10 cellular contexts compared by ENCODE assay signal in genomic region chr2:201696151-201696659, GRCh38. TPM values are rescaled to one million over a fixed set of nuclear protein-coding genes. Genes with fewer than 3 reads are reported as not detected.
DNase-seq lines count a peak whose midpoint lies in the region; ATAC-seq and TF ChIP-seq lines count a peak whose summit lies in the region.
"Had no signal": no experiment of that assay in that cellular context is flagged by ENCODE, and none has a peak within 500 bp of the region (broad histone marks: within the 10 kb centered on the region; RNA-seq: fewer than 3 reads in every experiment).

No MANE protein-coding gene starts in this region.

- H3K4me3 ChIP-seq in fibroblast of mammary gland (ENCODE audit: control insufficient read depth, low read depth, low read length) (no peak overlapping the region), sigmoid colon (no peak overlapping the region)
- H3K4me3 ChIP-seq: right lobe of liver had no signal

- H3K27ac ChIP-seq in sigmoid colon = no peak overlapping the region
- H3K27ac ChIP-seq: right lobe of liver had no signal

- in situ Hi-C loops in G401 (cut with HindIII; ENCODE audit: low sequenced_read_pairs) = loop anchor here (5.0 kb wide), 1 partner anchor 44 kb away; no protein-coding TSS in a partner anchor

- DNase-seq in G401 (ENCODE audit: low spot score) = peak; percentile 45
- peak; percentile 81 for DNase-seq in RKO (ENCODE audit: low spot score)
- peak; percentile 98 for DNase-seq in fibroblast of mammary gland (ENCODE audit: low read depth)
- DNase-seq in pulmonary artery endothelial cell (ENCODE audit: low read depth, low spot score) = peak; percentile 86
- no peak for DNase-seq in activated naive CD4-positive, alpha-beta T cell treated with anti-CD3 and anti-CD28 coated beads, Interleukin-2, amount 50 U/mL, for 16 hours
- DNase-seq in sigmoid colon = no peak
- no peak for DNase-seq in SW480 (ENCODE audit: low spot score)
- DNase-seq: NCI-H1417 treated with DMSO at 0.1 percent for 48 hours, right lobe of liver had no signal

- intact Hi-C loops in sigmoid colon (cut with DNase I) = no loop called here

- TF ChIP-seq EP300 in sigmoid colon (IDR thresholded peaks at IDR 0.05) = no peak

- no peaks in the 10 kb centered on the region for H3K4me1 ChIP-seq in sigmoid colon
- H3K4me1 ChIP-seq: right lobe of liver had no signal

- TF ChIP-seq POLR2A in sigmoid colon (IDR thresholded peaks at IDR 0.05) = no peak

- H3K9me3 ChIP-seq in sigmoid colon = no peaks in the 10 kb centered on the region
- H3K9me3 ChIP-seq: right lobe of liver had no signal

- TF ChIP-seq CTCF in fibroblast of mammary gland (conservative IDR thresholded peaks at IDR 0.05; ENCODE audit: control insufficient read depth, insufficient read depth, low read depth, low read length) = no peak
- no peak for TF ChIP-seq CTCF in sigmoid colon (IDR thresholded peaks at IDR 0.05)

- H3K27me3 ChIP-seq in sigmoid colon = no peaks in the 10 kb centered on the region
- H3K27me3 ChIP-seq: right lobe of liver had no signal

- H3K36me3 ChIP-seq in sigmoid colon = peaks cover 0 to 15% (median 5%) of the 10 kb centered on the region in 4 donors

- 83 to 85% methylated on average over 6 of the region's 6 CpGs for WGBS in sigmoid colon, 2 donors

- no peak for ATAC-seq in HG02571 (IDR thresholded peaks at IDR 0.05; ENCODE audit: unreplicated experiment)
- ATAC-seq: right lobe of liver had no signal

RNA-seq across cellular contexts. Expression of gene MPP4, which starts 2.2 kb away (rescaled TPM):
- total RNA-seq in G401 (2014; rRNA removed; shearing (Covaris generic)) = 7.4 and 8.8 TPM in 2 replicates
- total RNA-seq in pulmonary artery endothelial cell (9.0 TPM in 2 replicates), sigmoid colon (under 1 TPM in 1 of 4 donors, not detected in 3; 0.36 TPM)
- polyA plus RNA-seq in sigmoid colon = under 1 TPM in 1 of 3 donors, not detected in 2; 0.06 TPM

RNA-seq across cellular contexts. Expression of gene TMEM237, which starts 52.9 kb away (rescaled TPM):
- 153 and 240 TPM in 2 replicates for total RNA-seq in G401 (2014; rRNA removed; shearing (Covaris generic))
- total RNA-seq in pulmonary artery endothelial cell = 31.5 and 81.9 TPM in 2 replicates
- 10 to 100 TPM; 17.5 to 21.4 (median 20.8) TPM for total RNA-seq in sigmoid colon
- polyA plus RNA-seq in sigmoid colon = 1 to 10 TPM; 3.0 to 6.2 (median 3.6) TPM

Comparison
In these comparisons a context has a peak if more than half of its experiments do, and no peak if none do; other contexts are left out.
1. DNase-seq: peak in G401 (single experiment), RKO (single experiment), fibroblast of mammary gland (single experiment) and pulmonary artery endothelial cell (single experiment); none in activated naive CD4-positive, alpha-beta T cell treated with anti-CD3 and anti-CD28 coated beads, Interleukin-2, amount 50 U/mL, for 16 hours (single experiment), sigmoid colon (single experiment) and SW480 (single experiment).